ENCODE assay signal across 1 cellular context in genomic region chr3:48446425-48447193, GRCh38.
A peak's percentile ranks its signal among the peaks of the same experiment; 100 is the strongest.
TF ChIP-seq lines count a peak whose summit lies in the region.

ATRIP (plus strand) TSS chr3:48446737; CDS start chr3:48446846, 109 bp downstream.

TF ChIP-seq in K562, 482 proteins besides CTCF, POLR2A, EP300 and RAD21 (continued from another document):
- TF ChIP-seq ZNF318 (IDR thresholded peaks at IDR 0.05; ENCODE audit: borderline replicate concordance in 1 of 2, low read depth in 1 of 2) (no peak), ZNF197 (CRISPR knock-in tag; IDR thresholded peaks at IDR 0.05; ENCODE audit: low read depth) (no peak), CHD2 (IDR thresholded peaks at IDR 0.05; ENCODE audit: low read depth, low read length) (no peak), ZNF263 (CRISPR knock-in tag; IDR thresholded peaks at IDR 0.05; ENCODE audit: borderline replicate concordance) (peak; percentile 68; the same call in 1 of the 2 replicates), NFIC (IDR thresholded peaks at IDR 0.05) (no peak), KLF16 (IDR thresholded peaks at IDR 0.05) (no peak), NCOA4 (IDR thresholded peaks at IDR 0.05; ENCODE audit: partially characterized antibody) (no peak), BMI1 (IDR thresholded peaks at IDR 0.05; ENCODE audit: low read length) (no peak), ZNF253 (CRISPR knock-in tag; conservative IDR thresholded peaks at IDR 0.05) (no peak), SP1 (CRISPR knock-in tag; IDR thresholded peaks at IDR 0.05) (peak; percentile 81), BRF2 (IDR thresholded peaks at IDR 0.05; ENCODE audit: borderline replicate concordance, insufficient read depth, insufficient read length) (no peak), NFYB (IDR thresholded peaks at IDR 0.05; ENCODE audit: extremely low read depth, insufficient read length) (peak; percentile 36), MIER1 (IDR thresholded peaks at IDR 0.05; ENCODE audit: low read depth) (no peak), JUND (IDR thresholded peaks at IDR 0.05; ENCODE audit: borderline replicate concordance, low read depth, low read length) (peak; percentile 16; the same call in 1 of the 2 replicates), JUND (tag; IDR thresholded peaks at IDR 0.05; ENCODE audit: borderline replicate concordance, low read depth, low read length) (no peak; the same call in 2 of the 3 replicates)
TF ChIP-seq in K562: peak in this region for 92.
